Comparison of ENCODE assay signal across 25 cellular contexts in the genomic region with DNA sequence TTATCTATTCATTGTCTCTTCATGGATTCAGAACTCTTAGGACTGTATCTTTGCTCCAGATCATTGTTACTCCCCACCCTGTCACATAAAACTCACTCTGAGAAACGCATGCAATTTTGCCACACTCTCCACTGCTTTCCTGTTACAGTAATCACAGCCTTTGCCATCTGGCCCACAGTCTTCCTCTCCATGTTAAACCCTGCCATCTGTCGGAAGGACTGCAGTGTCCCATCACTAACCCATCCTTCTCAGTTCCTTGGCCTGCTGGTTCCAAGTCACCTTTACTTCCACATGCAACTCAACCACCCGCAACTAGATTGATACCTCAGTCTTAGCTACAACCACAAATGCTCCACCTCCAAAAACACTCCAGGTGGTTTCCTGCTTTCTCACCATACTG.
"Had no signal": no experiment of that assay in that cellular context is flagged by ENCODE, and none has a peak within 500 bp of the region (broad histone marks: within the 10 kb centered on the region; RNA-seq: fewer than 3 reads in every experiment).

No MANE protein-coding gene starts in this region.

- FAIRE-seq: K562 had no signal

- ATAC-seq: activated CD4-positive, alpha-beta T cell treated with anti-CD3 and anti-CD28 coated beads for 36 hours; activated T-helper 17 cell treated with anti-CD3 and anti-CD28 coated beads, Interleukin-2, amount 50 U/mL, for 72 hours; K562; Panc1; Right ventricle myocardium inferior had no signal

- H3K9me3 ChIP-seq: SK-N-SH had no signal

- H3K27ac ChIP-seq: VCaP had no signal

- H3K4me3 ChIP-seq: K562 had no signal

- H3K4me2 ChIP-seq: SK-N-SH had no signal

- H3K9ac ChIP-seq: SK-N-SH had no signal

- DNase-seq: activated CD4-positive, alpha-beta memory T cell treated with anti-CD3 and anti-CD28 coated beads, Interleukin-2, amount 10 ng/mL, durations not matched to agents 7 days and 5 days; activated CD4-positive, alpha-beta T cell treated with anti-CD3 and anti-CD28 coated beads for 36 hours; activated CD4-positive, alpha-beta T cell treated with anti-CD3 and anti-CD28 coated beads, Interleukin-2, amount 50 U/mL, for 1 hour; activated gamma-delta T cell; activated naive CD4-positive, alpha-beta T cell treated with anti-CD3 and anti-CD28 coated beads for 36 hours; activated T-cell treated with anti-CD3 and anti-CD28 coated beads for 4 hours; activated T-cell treated with anti-CD3 and anti-CD28 coated beads, Interleukin-2, amount 50 U/mL, for 48 hours; amygdala; cerebellar nuclear complex; Karpas-422; NCI-H1105 treated with DMSO at 0.1 percent for 48 hours; NCI-H1436 treated with DMSO at 0.1 percent for 48 hours; NCI-H187; NCI-H2081; NCI-H226; NK-92 treated with Interleukin-12 subunit alpha and Interleukin-12 subunit beta, amount 100 ng/mL, for 24 hours; OCI-M1; RPMI8226; SK-N-SH; T-helper 1 cell had no signal
